In genomic region chr15:50594311-50594710, GRCh38 we compare ENCODE assay signal across 24 cellular contexts. TPM values are rescaled to one million over a fixed set of nuclear protein-coding genes. Genes with fewer than 3 reads are reported as not detected.
"Had no signal": no experiment of that assay in that cellular context is flagged by ENCODE, and none has a peak within 500 bp of the region (broad histone marks: within the 10 kb centered on the region; RNA-seq: fewer than 3 reads in every experiment).

No MANE protein-coding gene starts in this region.

- H3K27me3 ChIP-seq: esophagus muscularis mucosa, neural progenitor cell, ovary, suprapubic skin, thyroid gland had no signal

- ATAC-seq: left lobe of liver; natural killer cell treated with Interleukin-12 subunit alpha and Interleukin-12 subunit beta and Interleukin-15 and Interleukin-18, amount 100 ng/mL, for 72 hours; right cardiac atrium; stimulated activated effector memory CD8-positive, alpha-beta T cell treated with anti-CD3 and anti-CD28 coated beads, Interleukin-12 subunit alpha, Interleukin-12 subunit beta, amount 100 ng/mL, for 72 hours; stimulated activated naive CD8-positive, alpha-beta T cell treated with anti-CD3 and anti-CD28 coated beads, Interleukin-15, Interleukin-2, amounts not matched to agents 100 U/mL and 50 U/mL, for 24 hours had no signal

- DNase-seq: effector CD4-positive, alpha-beta T cell; endodermal cell; foreskin fibroblast; head of caudate nucleus; hippocampal formation; midbrain; nucleus accumbens; ovary; right cardiac atrium; small intestine; stimulated activated CD4-positive, alpha-beta T cell treated with anti-CD3 and anti-CD28 coated beads, Interleukin-2, amount 100 ng/mL, for 48 hours; stimulated activated CD8-positive, alpha-beta memory T cell treated with anti-CD3 and anti-CD28 coated beads, Interleukin-4, amount 100 ng/mL, for 48 hours; stimulated activated naive CD8-positive, alpha-beta T cell treated with anti-CD3 and anti-CD28 coated beads, Interleukin-15, Interleukin-2, amounts not matched to agents 100 U/mL and 50 U/mL, for 24 hours; thyroid gland had no signal

- H3K4me3 ChIP-seq: coronary artery, esophagus muscularis mucosa, neural progenitor cell, ovary, suprapubic skin, thyroid gland had no signal

- H3K27ac ChIP-seq: coronary artery, esophagus muscularis mucosa, neural progenitor cell, ovary, suprapubic skin, thyroid gland had no signal

- H3K4me2 ChIP-seq: neural progenitor cell had no signal

- FAIRE-seq: small intestine, urothelium cell line had no signal

- H3K4me1 ChIP-seq: esophagus muscularis mucosa, neural progenitor cell, suprapubic skin, thyroid gland had no signal

- H3K9me3 ChIP-seq: esophagus muscularis mucosa, ovary, suprapubic skin, thyroid gland had no signal

- H3K36me3 ChIP-seq: ovary had no signal

- H2AFZ ChIP-seq: neural progenitor cell had no signal

- H3K9ac ChIP-seq: neural progenitor cell had no signal

RNA-seq across cellular contexts. Expression of gene USP50, which starts 47.8 kb away (rescaled TPM):
- total RNA-seq: dermis microvascular lymphatic vessel endothelial cell; esophagus muscularis mucosa; lower leg skin; natural killer cell treated with Interleukin-12 subunit alpha and Interleukin-12 subunit beta and Interleukin-15 and Interleukin-18, amount 100 ng/mL, for 72 hours had no signal
- polyA plus RNA-seq: ovary, right cardiac atrium, small intestine had no signal
